ENCODE assay signal across 9 cellular contexts in genomic region chr17:42025191-42025579, GRCh38. TPM values are rescaled to one million over a fixed set of nuclear protein-coding genes. Genes with fewer than 3 reads are reported as not detected.
DNase-seq lines count a peak whose midpoint lies in the region; ATAC-seq and TF ChIP-seq lines count a peak whose summit lies in the region.
"Had no signal": no experiment of that assay in that cellular context is flagged by ENCODE, and none has a peak within 500 bp of the region (broad histone marks: within the 10 kb centered on the region; RNA-seq: fewer than 3 reads in every experiment).

No MANE protein-coding gene starts in this region.

- ATAC-seq in Right ventricle myocardium superior (ENCODE audit: poor library complexity): peak; percentile 6
- peak; percentile 13 to 17 for ATAC-seq in naive B cell (ENCODE audit: low read depth in 2 of 2)
- no peak for ATAC-seq in GM18505 (IDR thresholded peaks at IDR 0.05; ENCODE audit: unreplicated experiment)

- peak overlapping the region; percentile 17 for H3K27ac ChIP-seq in vagina
- H3K27ac ChIP-seq: C4-2B had no signal

- H3K4me1 Mint-ChIP-seq in chondrocyte (ENCODE audit: low read depth) (peaks cover 36% of the 10 kb centered on the region), naive B cell (peaks cover 28 to 37% (median 31%) of the 10 kb centered on the region in 3 donors)

- H3K27me3 Mint-ChIP-seq in chondrocyte (ENCODE audit: low read depth) (no peaks in the 10 kb centered on the region), naive B cell (no peaks in the 10 kb centered on the region)

- H3K4me1 ChIP-seq in vagina: peaks cover 26% of the 10 kb centered on the region

- no peaks in the 10 kb centered on the region for H3K27me3 ChIP-seq in vagina

- H3K9me3 ChIP-seq in vagina: no peaks in the 10 kb centered on the region

- peak; percentile 36 for TF ChIP-seq CTCF in chondrocyte (IDR thresholded peaks at IDR 0.05)
- TF ChIP-seq CTCF in vagina (IDR thresholded peaks at IDR 0.05): no peak

- H3K4me3 ChIP-seq in vagina: no peak overlapping the region

- H3K9me3 Mint-ChIP-seq in chondrocyte (ENCODE audit: low read depth): no peaks in the 10 kb centered on the region
- H3K9me3 Mint-ChIP-seq in naive B cell: no peaks in the 10 kb centered on the region

- H3K27ac Mint-ChIP-seq in chondrocyte (ENCODE audit: unreplicated experiment) (peak overlapping the region; percentile 62), naive B cell (peak overlapping the region in 3 of 6 donors; percentile 29 to 88 (median 82))

- intact Hi-C loops in Right ventricle myocardium superior (cut with DNase I): loop anchor here (5.0 kb wide), 1 partner anchor 92 kb away; no protein-coding TSS in a partner anchor
- intact Hi-C loops in cardiac septum (cut with DNase I): loop anchor here (1.0 to 10.0 kb wide), 4 partner anchors 42 to 510 kb away; partner anchors contain the start of gene NAGLU
- intact Hi-C loops in vagina (cut with DNase I): loop anchor here (2.0 kb wide), 1 partner anchor 92 kb away; no protein-coding TSS in a partner anchor

- no peak for TF ChIP-seq POLR2A in vagina (IDR thresholded peaks at IDR 0.05)
- no peak for TF ChIP-seq POLR2A in GM18505 (IDR thresholded peaks at IDR 0.05; ENCODE audit: borderline replicate concordance, extremely low read depth, insufficient read depth, insufficient read length)

- peaks cover 0 to 17% of the 10 kb centered on the region in 2 donors for H3K36me3 ChIP-seq in vagina

- DNase-seq in Right ventricle myocardium superior (no peak), cardiac septum (ENCODE audit: low spot score) (no peak), chondrocyte (ENCODE audit: low spot score) (no peak), naive B cell (no peak), vagina (ENCODE audit: extremely low spot score in 2 of 2) (no peak), activated gamma-delta T cell treated with Interleukin-2 at 50 U/mL for 16 hours (no peak)
- DNase-seq in stimulated activated CD4-positive, alpha-beta T cell treated with anti-CD3 and anti-CD28 coated beads, Interleukin-15, amount 100 ng/mL, for 24 hours: no peak

- H3K36me3 Mint-ChIP-seq in chondrocyte (ENCODE audit: low read depth): peaks cover 3% of the 10 kb centered on the region
- peaks cover 0 to 8% of the 10 kb centered on the region in 2 donors for H3K36me3 Mint-ChIP-seq in naive B cell

- H3K4me3 Mint-ChIP-seq in chondrocyte (ENCODE audit: unreplicated experiment) (no peak overlapping the region), naive B cell (peak overlapping the region in 2 of 8 donors; percentile 60 to 83)

RNA-seq across cellular contexts. Expression of gene NKIRAS2, which starts 5.3 kb away (rescaled TPM):
- total RNA-seq in Right ventricle myocardium superior (43.8 TPM), cardiac septum (50.7 TPM), chondrocyte (54.7 to 57.0 TPM (median 56.9 TPM) in 3 replicates), vagina (28.7 TPM)
- 10 to 100 TPM; 25.0 to 42.1 (median 36.1) TPM for polyA plus RNA-seq in naive B cell (ENCODE audit: low read depth in 6 of 6)

RNA-seq across cellular contexts. Expression of gene DNAJC7, which starts 7.9 kb away (rescaled TPM):
- 81.2 TPM for total RNA-seq in Right ventricle myocardium superior
- 77.4 TPM for total RNA-seq in cardiac septum
- total RNA-seq in chondrocyte: 51.1 to 61.0 TPM (median 51.2 TPM) in 3 replicates
- polyA plus RNA-seq in naive B cell (ENCODE audit: low read depth in 6 of 6): 10 to 100 TPM; 33.4 to 98.0 (median 77.4) TPM
- 60.2 TPM for total RNA-seq in vagina

RNA-seq across cellular contexts. Expression of gene C17orf113, which starts 25.2 kb away (rescaled TPM):
- total RNA-seq in Right ventricle myocardium superior: 0.59 TPM
- 0.43 TPM for total RNA-seq in cardiac septum
- total RNA-seq in chondrocyte: 0.24 to 0.77 TPM (median 0.62 TPM) in 3 replicates
- under 1 TPM; 0.13 to 0.87 (median 0.58) TPM for polyA plus RNA-seq in naive B cell (ENCODE audit: low read depth in 6 of 6)
- total RNA-seq in vagina: 0.49 TPM

RNA-seq across cellular contexts. Expression of gene CNP, which starts 58.6 kb away (rescaled TPM):
- total RNA-seq in Right ventricle myocardium superior (23.0 TPM), cardiac septum (24.2 TPM), chondrocyte (78.3 to 86.0 TPM (median 79.4 TPM) in 3 replicates), vagina (54.0 TPM)
- polyA plus RNA-seq in naive B cell (ENCODE audit: low read depth in 6 of 6): 10 to 100 TPM; 27.5 to 42.4 (median 34.8) TPM
